In the genomic region with DNA sequence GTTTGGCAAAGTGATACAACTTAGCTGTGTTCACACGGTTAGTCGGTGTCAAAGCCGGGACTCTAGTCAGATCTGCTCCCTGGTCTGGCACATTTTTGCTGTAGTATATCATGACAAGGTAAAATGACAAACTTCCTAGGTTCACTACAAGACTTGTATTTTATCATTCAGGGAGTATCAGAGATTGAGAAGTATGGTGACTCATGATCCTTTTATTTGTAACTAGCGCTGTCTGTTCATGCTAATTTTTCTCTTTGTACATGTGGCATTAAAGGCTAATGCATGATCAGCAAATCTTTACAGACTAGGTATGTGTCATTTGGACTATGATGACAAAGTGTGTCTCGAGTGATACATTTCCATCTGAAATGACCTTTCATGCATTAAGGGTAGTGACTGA, we compare ENCODE assay signal across 22 cellular contexts.
DNase-seq lines count a peak whose midpoint lies in the region; ATAC-seq, FAIRE-seq and TF ChIP-seq lines count a peak whose summit lies in the region.
"Had no signal": no experiment of that assay in that cellular context is flagged by ENCODE, and none has a peak within 500 bp of the region (broad histone marks: within the 10 kb centered on the region; RNA-seq: fewer than 3 reads in every experiment).

No MANE protein-coding gene starts in this region.

- no peak overlapping the region for H3K4ac ChIP-seq in IMR-90 (ENCODE audit: low read depth, low read length)

- H3K27ac ChIP-seq in A549: no peak overlapping the region
- H3K27ac ChIP-seq in IMR-90 (ENCODE audit: insufficient read depth, low read length): no peak overlapping the region
- H3K27ac ChIP-seq in esophagus squamous epithelium: peak overlapping the region; percentile 63 to 90 (median 82)
- H3K27ac ChIP-seq: HL-60 had no signal

- POLR2A ChIA-PET in A549 (lab: Yijun Ruan, JAX) (no interaction called here), IMR-90 (lab: Charles Lee; ENCODE audit: unreplicated experiment) (no interaction called here)

- ATAC-seq in A549 (no peak), IMR-90 (ENCODE audit: low read depth) (no peak), GM19463 (IDR thresholded peaks at IDR 0.05; ENCODE audit: unreplicated experiment) (no peak)
- ATAC-seq: HCT116 had no signal

- H3K4me1 ChIP-seq in A549 (no peaks in the 10 kb centered on the region; the same call in 2 of the 3 replicates), IMR-90 (ENCODE audit: control insufficient read depth, insufficient read depth, low read length) (peaks cover 4% of the 10 kb centered on the region; the same call in 1 of the 2 replicates), esophagus squamous epithelium (peaks cover 18 to 88% (median 43%) of the 10 kb centered on the region in 3 donors)

- H2AK5ac ChIP-seq in IMR-90 (ENCODE audit: low read depth, low read length): no peak overlapping the region

- H3K9ac ChIP-seq in IMR-90 (ENCODE audit: low read depth, low read length): no peak overlapping the region

- H3K79me1 ChIP-seq in IMR-90 (ENCODE audit: low read depth in 1 of 2, low read length in 2 of 2): no peaks in the 10 kb centered on the region

- H2BK20ac ChIP-seq in IMR-90 (ENCODE audit: low read depth, low read length): no peak overlapping the region

- no peak overlapping the region for H2BK5ac ChIP-seq in IMR-90 (ENCODE audit: low read depth, low read length, poor library complexity, severe bottlenecking)

- H4K8ac ChIP-seq in IMR-90 (ENCODE audit: low read depth in 2 of 2, low read length in 2 of 2): no peak overlapping the region

- H3K9me1 ChIP-seq in IMR-90 (ENCODE audit: insufficient read depth, low read length): no peaks in the 10 kb centered on the region

- BruUV-seq in IMR-90 (replicated peaks; lab: Mats Ljungman, UMichigan): no TSS peak

- no peak for TF ChIP-seq CTCF in A549 (IDR thresholded peaks at IDR 0.05)
- TF ChIP-seq CTCF in IMR-90 (conservative IDR thresholded peaks at IDR 0.05; ENCODE audit: low read depth, low read length): no peak
- TF ChIP-seq CTCF in bronchial epithelial cell (IDR thresholded peaks at IDR 0.05; ENCODE audit: insufficient read depth, low read length, severe bottlenecking): no peak
- no peak for TF ChIP-seq CTCF in esophagus squamous epithelium (IDR thresholded peaks at IDR 0.05)
- TF ChIP-seq CTCF in lower leg skin (IDR thresholded peaks at IDR 0.05): no peak

- FAIRE-seq in A549 (lab: Jason Lieb, UNC) (no peak), bronchial epithelial cell (lab: Jason Lieb, UNC) (peak; percentile 50)
- FAIRE-seq: GM12892, GM18507 had no signal

- no peak for TF ChIP-seq POLR2A in A549 (IDR thresholded peaks at IDR 0.05; ENCODE audit: low read length)
- no peak for TF ChIP-seq POLR2A in IMR-90 (IDR thresholded peaks at IDR 0.05; ENCODE audit: low read depth, low read length)
- no peak for TF ChIP-seq POLR2A in esophagus squamous epithelium (IDR thresholded peaks at IDR 0.05)
- TF ChIP-seq POLR2A in lower leg skin (IDR thresholded peaks at IDR 0.05): no peak

- no peak overlapping the region for H2BK120ac ChIP-seq in IMR-90 (ENCODE audit: low read depth, low read length)

- intact Hi-C loops in IMR-90 (cut with micrococcal nuclease): no loop called here
- intact Hi-C loops in esophagus squamous epithelium (cut with DNase I): no loop called here
- intact Hi-C loops in lower leg skin (cut with DNase I; ENCODE audit: low total_unique reads): no loop called here

- H3K23ac ChIP-seq in IMR-90 (ENCODE audit: low read depth, low read length): no peak overlapping the region

- H4K91ac ChIP-seq in IMR-90 (ENCODE audit: insufficient read depth, low read depth, low read length): no peak overlapping the region

- H3K18ac ChIP-seq in IMR-90 (ENCODE audit: low read depth, low read length): no peak overlapping the region

- H2AFZ ChIP-seq in IMR-90 (replicated peaks; ENCODE audit: low read length, poor library complexity): no peak overlapping the region

- H3K14ac ChIP-seq in IMR-90 (replicated peaks; ENCODE audit: low read depth, low read length): no peak overlapping the region

- H3K56ac ChIP-seq in IMR-90 (ENCODE audit: extremely low read depth, insufficient read depth, low read length): no peak overlapping the region

- H3K4me3 ChIP-seq in A549 (no peak overlapping the region), IMR-90 (ENCODE audit: insufficient read depth, low read depth, low read length) (no peak overlapping the region), bronchial epithelial cell (ENCODE audit: low read depth, low read length) (no peak overlapping the region), esophagus squamous epithelium (no peak overlapping the region), lower leg skin (ENCODE audit: low read depth, poor library complexity, severe bottlenecking) (no peak overlapping the region)

- no peak overlapping the region for H2BK15ac ChIP-seq in IMR-90 (ENCODE audit: low read depth, low read length)

- DNase-seq in A549 (ENCODE audit: low read depth in 1 of 2, low spot score in 1 of 2) (no peak), IMR-90 (no peak), bronchial epithelial cell (ENCODE audit: low read depth) (peak; percentile 68), esophagus squamous epithelium (lab: John Stamatoyannopoulos, UW) (no peak), lower leg skin (ENCODE audit: low spot score in 2 of 2) (no peak), NCI-H146 treated with DMSO at 0.1 percent for 48 hours (lab: John Stamatoyannopoulos, UW; ENCODE audit: unreplicated experiment) (no peak)
- DNase-seq: ACHN; BE2C; CD4-positive, CD25-positive, alpha-beta regulatory T cell; CD8-positive, alpha-beta memory T cell; COR-L47; DMS153; DMS79; GDM1; GOT3; H7; HFFc6 had no signal

- H4K20me1 ChIP-seq in IMR-90 (ENCODE audit: insufficient read depth, low read length): no peaks in the 10 kb centered on the region

- H2AK9ac ChIP-seq in IMR-90 (replicated peaks; ENCODE audit: low read depth, low read length, poor library complexity): no peak overlapping the region

- no peak for TF ChIP-seq EP300 in A549 (IDR thresholded peaks at IDR 0.05)

- H3K9me3 ChIP-seq in A549: no peaks in the 10 kb centered on the region
- no peaks in the 10 kb centered on the region for H3K9me3 ChIP-seq in IMR-90 (ENCODE audit: control insufficient read depth, insufficient read depth, low read length)
- no peaks in the 10 kb centered on the region for H3K9me3 ChIP-seq in esophagus squamous epithelium
- H3K9me3 ChIP-seq: BE2C had no signal

- H4K5ac ChIP-seq in IMR-90 (ENCODE audit: low read depth, low read length): no peak overlapping the region

- dilution Hi-C loops in IMR-90 (cut with HindIII; ENCODE audit: low sequenced_read_pairs, unreplicated experiment): no loop called here

- CTCF ChIA-PET in A549 (lab: Yijun Ruan, JAX) (interaction anchor here (1.4 kb wide), 1 partner anchor 437 kb away, joined by 3 read pairs; no protein-coding TSS in a partner anchor), IMR-90 (lab: Yijun Ruan, JAX) (no interaction called here)

- WGBS in A549 (ENCODE audit: missing lambda C conversion rate): 77% methylated on average over 5 of the region's 5 CpGs
- no CpG with 5 or more reads among the region's 5 CpGs for WGBS in IMR-90 (ENCODE audit: extremely low coverage in 2 of 2, insufficient read length in 1 of 2), 2 experiments
- 33 to 35% methylated on average over 5 of the region's 5 CpGs for WGBS in esophagus squamous epithelium, 2 donors
- WGBS in lower leg skin, 2 donors: 60 to 62% methylated on average over 5 of the region's 5 CpGs

- TF ChIP-seq RAD21 in A549 (conservative IDR thresholded peaks at IDR 0.05 in 1 of 2, IDR thresholded peaks at IDR 0.05 in 1 of 2): no peak
- no peak for TF ChIP-seq RAD21 in IMR-90 (IDR thresholded peaks at IDR 0.05; ENCODE audit: low read length)

- H3K36me3 ChIP-seq in IMR-90 (ENCODE audit: control insufficient read depth, insufficient read depth, low read length): no peaks in the 10 kb centered on the region
- no peaks in the 10 kb centered on the region for H3K36me3 ChIP-seq in bronchial epithelial cell (ENCODE audit: control insufficient read depth, insufficient read depth, low read length)
- no peaks in the 10 kb centered on the region for H3K36me3 ChIP-seq in esophagus squamous epithelium
- H3K36me3 ChIP-seq: BE2C had no signal

- in situ Hi-C loops in IMR-90 (cut with MboI; ENCODE audit: low sequenced_read_pairs): no loop called here

- H3K4me2 ChIP-seq in A549 (no peak overlapping the region), IMR-90 (ENCODE audit: low read depth, low read length) (no peak overlapping the region)

- H3K27me3 ChIP-seq in IMR-90 (ENCODE audit: control insufficient read depth, insufficient read depth, low read length) (no peaks in the 10 kb centered on the region), bronchial epithelial cell (ENCODE audit: control insufficient read depth, insufficient read depth, low read length) (no peaks in the 10 kb centered on the region), esophagus squamous epithelium (no peaks in the 10 kb centered on the region)
- H3K27me3 ChIP-seq: BE2C had no signal

TF ChIP-seq in A549, 52 proteins besides CTCF, POLR2A, EP300 and RAD21:
- TF ChIP-seq FOSL2 (IDR thresholded peaks at IDR 0.05): no peak
- TF ChIP-seq FOSL2 (CRISPR knock-in tag; IDR thresholded peaks at IDR 0.05): peak; percentile 10; the same call in 1 of the 2 replicates
- no peak for TF ChIP-seq ZC3H11A (IDR thresholded peaks at IDR 0.05)
- no peak for TF ChIP-seq BHLHE40 (IDR thresholded peaks at IDR 0.05; ENCODE audit: low read depth, low read length)
- TF ChIP-seq ZNF302 (CRISPR knock-in tag; IDR thresholded peaks at IDR 0.05): no peak
- peak; percentile 79 for TF ChIP-seq MAFK (IDR thresholded peaks at IDR 0.05; ENCODE audit: partially characterized antibody)
- TF ChIP-seq RNF2 (IDR thresholded peaks at IDR 0.05; ENCODE audit: borderline replicate concordance, low read depth): no peak

TF ChIP-seq in IMR-90, 13 proteins besides CTCF, POLR2A, EP300 and RAD21:
- TF ChIP-seq FOS (IDR thresholded peaks at IDR 0.05; ENCODE audit: low read depth, low read length) (no peak), MAFK (IDR thresholded peaks at IDR 0.05; ENCODE audit: low read depth, low read length) (peak; percentile 46; the same call in 1 of the 2 replicates)

Comparison
In these comparisons a context has a peak if more than half of its experiments do, and no peak if none do; other contexts are left out.
1. H3K27ac ChIP-seq: peak in esophagus squamous epithelium (4 of 4); none in A549 (0 of 2) and IMR-90 (single experiment).